ENCODE assay signal across 29 cellular contexts in the genomic region with DNA sequence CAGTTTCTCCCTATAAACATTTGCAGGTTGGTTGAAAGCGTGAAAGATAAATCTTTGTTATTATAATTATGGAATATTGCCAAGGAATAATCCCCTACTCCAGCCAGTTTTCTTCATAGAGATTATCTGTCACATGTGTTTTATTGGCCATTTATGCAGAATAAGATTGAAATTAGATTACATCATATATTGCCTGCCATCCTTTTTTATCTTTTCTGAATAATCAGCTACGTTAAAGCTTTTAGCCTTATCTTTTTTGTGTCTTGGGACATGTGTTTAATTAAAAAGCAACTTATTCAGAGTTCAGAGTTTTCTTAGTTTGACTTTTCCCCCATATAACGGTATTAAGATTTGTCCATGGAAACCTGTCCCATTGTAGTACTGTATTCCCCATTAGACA.
"Had no signal": no experiment of that assay in that cellular context is flagged by ENCODE, and none has a peak within 500 bp of the region (broad histone marks: within the 10 kb centered on the region; RNA-seq: fewer than 3 reads in every experiment).

No MANE protein-coding gene starts in this region.

- H3K27me3 ChIP-seq: adrenal gland, body of pancreas, brain microvascular endothelial cell, breast epithelium had no signal

- H3K4me1 ChIP-seq: adrenal gland, body of pancreas, breast epithelium had no signal

- H3K36me3 ChIP-seq: adrenal gland, breast epithelium had no signal

- DNase-seq: activated B cell treated with CpG ODN at 0.5 μM for 24 hours; activated CD4-positive, alpha-beta memory T cell treated with anti-CD3 and anti-CD28 coated beads for 36 hours; activated CD4-positive, alpha-beta T cell treated with anti-CD3 and anti-CD28 coated beads for 4 hours; activated CD4-positive, alpha-beta T cell treated with anti-CD3 and anti-CD28 coated beads, Interleukin-2, amount 10 ng/mL, durations not matched to agents 24 days and 14 days; activated CD4-positive, alpha-beta T cell treated with anti-CD3 and anti-CD28 coated beads, Interleukin-2, amount 50 U/mL, for 1 hour; activated CD4-positive, alpha-beta T cell treated with anti-CD3 and anti-CD28 coated beads, Interleukin-2, amount 50 U/mL, for 4 hours; activated CD4-positive, CD25-positive, alpha-beta regulatory T cell treated with anti-CD3 and anti-CD28 coated beads, Interleukin-2, amount 50 U/mL, for 72 hours; activated CD8-positive, alpha-beta memory T cell treated with anti-CD3 and anti-CD28 coated beads, Interleukin-2, amount 50 U/mL, for 4 hours; activated CD8-positive, alpha-beta T cell treated with anti-CD3 and anti-CD28 coated beads for 36 hours; activated effector memory CD4-positive, alpha-beta T cell treated with anti-CD3 and anti-CD28 coated beads, Interleukin-2, amount 50 U/mL, for 16 hours; activated gamma-delta T cell treated with Interleukin-2 at 50 U/mL for 16 hours; activated naive CD4-positive, alpha-beta T cell; activated naive CD4-positive, alpha-beta T cell treated with anti-CD3 and anti-CD28 coated beads for 36 hours; activated naive CD4-positive, alpha-beta T cell treated with anti-CD3 and anti-CD28 coated beads, Interleukin-2, amount 50 U/mL, for 16 hours; activated naive CD8-positive, alpha-beta T cell treated with anti-CD3 and anti-CD28 coated beads for 36 hours; activated T-cell treated with anti-CD3 and anti-CD28 coated beads for 4 hours; activated T-cell treated with anti-CD3 and anti-CD28 coated beads, Interleukin-2, amount 50 U/mL, for 1 hour; activated T-cell treated with anti-CD3 and anti-CD28 coated beads, Interleukin-2, amount 50 U/mL, for 4 hours; activated T-cell treated with anti-CD3 and anti-CD28 coated beads, Interleukin-2, amount 50 U/mL, for 72 hours; adrenal gland; amniotic stem cell; aorta; body of pancreas; brain microvascular endothelial cell; central memory CD4-positive, alpha-beta T cell; T-helper 2 cell; T-helper 9 cell had no signal

- H3K9me3 ChIP-seq: adrenal gland, body of pancreas had no signal

- H3K4me3 ChIP-seq: adrenal gland, body of pancreas, breast epithelium had no signal

- H3K27ac ChIP-seq: adrenal gland, body of pancreas, brain microvascular endothelial cell, breast epithelium, VCaP had no signal
